1 cellular context compared by ENCODE assay signal in genomic region chr3:13972679-13973379, GRCh38.
TF ChIP-seq lines count a peak whose summit lies in the region.

No MANE protein-coding gene starts in this region.

TF ChIP-seq in K562, 482 proteins besides CTCF, POLR2A, EP300 and RAD21 (continued from another document and continues in another):
- TF ChIP-seq CREB3L1 (IDR thresholded peaks at IDR 0.05; ENCODE audit: borderline replicate concordance, low read depth), result no peak
- TF ChIP-seq POLR2AphosphoS5 (IDR thresholded peaks at IDR 0.05; ENCODE audit: control insufficient read depth, insufficient read depth, low read depth, low read length), result no peak
- peak; percentile 60; the same call in 1 of the 2 replicates for TF ChIP-seq TRIM28 (IDR thresholded peaks at IDR 0.05)
- TF ChIP-seq ASH1L (IDR thresholded peaks at IDR 0.05; ENCODE audit: borderline replicate concordance, low read depth, partially characterized antibody), result no peak
- TF ChIP-seq NFE2 (IDR thresholded peaks at IDR 0.05; ENCODE audit: low read depth), result peak; percentile 43
- no peak for TF ChIP-seq E2F3 (CRISPR knock-in tag; IDR thresholded peaks at IDR 0.05)
- no peak for TF ChIP-seq ATF2 (CRISPR knock-in tag; IDR thresholded peaks at IDR 0.05)
- no peak for TF ChIP-seq ZNF408 (CRISPR knock-in tag; IDR thresholded peaks at IDR 0.05; ENCODE audit: low read depth)
- TF ChIP-seq SMC3 (conservative IDR thresholded peaks at IDR 0.05; ENCODE audit: insufficient read depth, low read depth, low read length), result no peak
- TF ChIP-seq ZNF740 (CRISPR knock-in tag; IDR thresholded peaks at IDR 0.05), result no peak
- TF ChIP-seq ZNF740 (tag; IDR thresholded peaks at IDR 0.05), result no peak
- no peak for TF ChIP-seq TFAM (CRISPR knock-in tag; conservative IDR thresholded peaks at IDR 0.05)
- TF ChIP-seq SRSF1 (IDR thresholded peaks at IDR 0.05; ENCODE audit: low read depth, low read length), result no peak
- TF ChIP-seq PHB (CRISPR knock-in tag; IDR thresholded peaks at IDR 0.05), result no peak
- no peak for TF ChIP-seq ZNF586 (CRISPR knock-in tag; conservative IDR thresholded peaks at IDR 0.05)
- TF ChIP-seq TCF3 (CRISPR knock-in tag; IDR thresholded peaks at IDR 0.05), result 0 out of 2 replicates have a peak, but pooled peaks have one; percentile 18
- no peak for TF ChIP-seq FOS (IDR thresholded peaks at IDR 0.05; ENCODE audit: extremely low read depth, insufficient read length)
- no peak for TF ChIP-seq THRAP3 (IDR thresholded peaks at IDR 0.05; ENCODE audit: borderline replicate concordance)
- TF ChIP-seq ARID1B (IDR thresholded peaks at IDR 0.05), result peak; percentile 66
- no peak for TF ChIP-seq STAG1 (CRISPR knock-in tag; IDR thresholded peaks at IDR 0.05; ENCODE audit: borderline replicate concordance)
- no peak for TF ChIP-seq ZFP91 (CRISPR knock-in tag; IDR thresholded peaks at IDR 0.05)
- TF ChIP-seq ARNT (IDR thresholded peaks at IDR 0.05), result no peak
- TF ChIP-seq ZFPM2 (CRISPR knock-in tag; IDR thresholded peaks at IDR 0.05), result no peak
- TF ChIP-seq DMBX1 (CRISPR knock-in tag; IDR thresholded peaks at IDR 0.05; ENCODE audit: borderline replicate concordance), result no peak
- no peak for TF ChIP-seq CREB1 (IDR thresholded peaks at IDR 0.05)
- TF ChIP-seq CREB1 (CRISPR knock-in tag; IDR thresholded peaks at IDR 0.05), result no peak
- TF ChIP-seq ZNF12 (CRISPR knock-in tag; IDR thresholded peaks at IDR 0.05), result no peak
- no peak for TF ChIP-seq YBX1 (IDR thresholded peaks at IDR 0.05)
- TF ChIP-seq ZNF133 (CRISPR knock-in tag; IDR thresholded peaks at IDR 0.05), result no peak
- peak; percentile 86 for TF ChIP-seq CTBP1 (IDR thresholded peaks at IDR 0.05; ENCODE audit: borderline replicate concordance)
- peak; percentile 86 for TF ChIP-seq FOSL1 (tag; conservative IDR thresholded peaks at IDR 0.05)
- no peak for TF ChIP-seq TAF15 (IDR thresholded peaks at IDR 0.05; ENCODE audit: low read depth, low read length)
- no peak for TF ChIP-seq CGGBP1 (CRISPR knock-in tag; IDR thresholded peaks at IDR 0.05)
- no peak for TF ChIP-seq NCOA4 (IDR thresholded peaks at IDR 0.05; ENCODE audit: partially characterized antibody)
- TF ChIP-seq ADNP (tag; IDR thresholded peaks at IDR 0.05), result no peak
- TF ChIP-seq ZNF311 (CRISPR knock-in tag; IDR thresholded peaks at IDR 0.05), result no peak
- no peak for TF ChIP-seq ZBTB7A (IDR thresholded peaks at IDR 0.05; ENCODE audit: borderline replicate concordance, control insufficient read depth, low read depth, low read length)
- TF ChIP-seq TEAD1 (CRISPR knock-in tag; IDR thresholded peaks at IDR 0.05), result no peak
- no peak for TF ChIP-seq FIP1L1 (IDR thresholded peaks at IDR 0.05; ENCODE audit: low read depth, low read length, poor library complexity, severe bottlenecking)
- TF ChIP-seq MTA1 (IDR thresholded peaks at IDR 0.05; ENCODE audit: borderline replicate concordance), result no peak; the same call in 1 of the 2 replicates
- no peak for TF ChIP-seq PCBP2 (IDR thresholded peaks at IDR 0.05; ENCODE audit: low read depth, low read length, poor library complexity, severe bottlenecking)
- peak; percentile 76; the same call in 1 of the 2 replicates for TF ChIP-seq ZNF561 (CRISPR knock-in tag; conservative IDR thresholded peaks at IDR 0.05)
- no peak for TF ChIP-seq HMGXB4 (CRISPR knock-in tag; IDR thresholded peaks at IDR 0.05)
- no peak for TF ChIP-seq SAP30 (IDR thresholded peaks at IDR 0.05; ENCODE audit: borderline replicate concordance, insufficient read depth, low read depth, low read length, poor library complexity, severe bottlenecking)
- no peak for TF ChIP-seq MLX (CRISPR knock-in tag; conservative IDR thresholded peaks at IDR 0.05)
- no peak for TF ChIP-seq BCOR (IDR thresholded peaks at IDR 0.05)
- TF ChIP-seq PHF20 (IDR thresholded peaks at IDR 0.05; ENCODE audit: partially characterized antibody), result no peak
- no peak for TF ChIP-seq CHAMP1 (IDR thresholded peaks at IDR 0.05)
- no peak for TF ChIP-seq RREB1 (CRISPR knock-in tag; IDR thresholded peaks at IDR 0.05)
- no peak for TF ChIP-seq CREM (IDR thresholded peaks at IDR 0.05; ENCODE audit: low read depth)
- no peak for TF ChIP-seq FOXP1 (CRISPR knock-in tag; IDR thresholded peaks at IDR 0.05)
- TF ChIP-seq SREBF1 (IDR thresholded peaks at IDR 0.05; ENCODE audit: borderline replicate concordance, low read depth, low read length), result no peak
- TF ChIP-seq EP400 (IDR thresholded peaks at IDR 0.05), result no peak
- TF ChIP-seq FOXK2 (conservative IDR thresholded peaks at IDR 0.05 in 1 of 2, IDR thresholded peaks at IDR 0.05 in 1 of 2; ENCODE audit: low read depth in 2 of 2), result no peak
- TF ChIP-seq XRCC4 (IDR thresholded peaks at IDR 0.05; ENCODE audit: extremely low read depth, insufficient read depth, insufficient read length), result no peak
- no peak for TF ChIP-seq DIDO1 (tag; IDR thresholded peaks at IDR 0.05; ENCODE audit: low read depth)
- TF ChIP-seq SMARCA4 (IDR thresholded peaks at IDR 0.05), result peak; percentile 41; the same call in 1 of the 2 replicates
- TF ChIP-seq NRF1 (conservative IDR thresholded peaks at IDR 0.05 in 1 of 2, IDR thresholded peaks at IDR 0.05 in 1 of 2), result no peak
- TF ChIP-seq ZNF584 (CRISPR knock-in tag; IDR thresholded peaks at IDR 0.05; ENCODE audit: low read depth), result no peak
- TF ChIP-seq C11orf30 (IDR thresholded peaks at IDR 0.05; ENCODE audit: low read depth), result 0 out of 2 replicates have a peak, but pooled peaks have one; percentile 17
- no peak for TF ChIP-seq ZNF551 (CRISPR knock-in tag; IDR thresholded peaks at IDR 0.05)
